ENCODE assay signal across 8 cellular contexts in genomic region chr14:68791078-68791983, GRCh38. TPM values are rescaled to one million over a fixed set of nuclear protein-coding genes. Genes with fewer than 3 reads are reported as not detected.
DNase-seq lines count a peak whose midpoint lies in the region; ATAC-seq, FAIRE-seq and TF ChIP-seq lines count a peak whose summit lies in the region.

No MANE protein-coding gene starts in this region.

- H3K9me3 ChIP-seq in endothelial cell of umbilical vein (replicated peaks; ENCODE audit: control insufficient read depth, insufficient read depth, low read length) = no peaks in the 10 kb centered on the region

- H2AFZ ChIP-seq in endothelial cell of umbilical vein (ENCODE audit: low read depth, low read length) = no peak overlapping the region

- peak overlapping the region; percentile 96 for H3K4me3 ChIP-seq in endothelial cell of umbilical vein (replicated peaks in 1 of 3; ENCODE audit: insufficient read depth in 1 of 3, low read depth in 1 of 3, low read length in 3 of 3)

- peaks cover 8 to 13% of the 10 kb centered on the region in 2 experiments for H3K36me3 ChIP-seq in endothelial cell of umbilical vein (ENCODE audit: control insufficient read depth in 2 of 2, extremely low read depth in 1 of 2, insufficient read depth in 2 of 2, low read length in 2 of 2)

- no peak for TF ChIP-seq POLR2A in endothelial cell of umbilical vein (IDR thresholded peaks at IDR 0.05; ENCODE audit: low read depth, low read length)

- FAIRE-seq in endothelial cell of umbilical vein (lab: Jason Lieb, UNC) = peak; percentile 31
- no peak for FAIRE-seq in GM19239 (lab: Jason Lieb, UNC)

- peaks cover 59% of the 10 kb centered on the region for H3K79me2 ChIP-seq in endothelial cell of umbilical vein (ENCODE audit: control insufficient read depth, insufficient read depth, low read length)

- H3K4me3 Mint-ChIP-seq in natural killer cell = peak overlapping the region; percentile 98

- H4K20me1 ChIP-seq in endothelial cell of umbilical vein (replicated peaks; ENCODE audit: control insufficient read depth, extremely low read depth, insufficient read depth, low read length) = peaks cover 2% of the 10 kb centered on the region

- DNase-seq in NCI-H2171 treated with DMSO at 0.1 percent for 48 hours (lab: John Stamatoyannopoulos, UW) = peak; percentile 51
- no peak for DNase-seq in NCI-H2171 (lab: John Stamatoyannopoulos, UW)
- DNase-seq in RKO (ENCODE audit: low spot score) = peak; percentile 50
- peak; percentile 35 for DNase-seq in endothelial cell of umbilical vein (ENCODE audit: low read depth, low spot score)
- DNase-seq in natural killer cell = no peak
- DNase-seq in GM19239 (ENCODE audit: insufficient read length, low spot score) = no peak

- peaks cover 41% of the 10 kb centered on the region for H3K4me1 ChIP-seq in endothelial cell of umbilical vein (ENCODE audit: control insufficient read depth, extremely low read depth, insufficient read depth, low read length)

- H3K9ac ChIP-seq in endothelial cell of umbilical vein (replicated peaks; ENCODE audit: extremely low read depth, insufficient read depth, low read length) = peak overlapping the region; percentile 96

- dilution Hi-C loops in endothelial cell of umbilical vein (cut with MboI; ENCODE audit: extremely low pct_ligation_motif_present, low sequenced_read_pairs) = no loop called here

- no TSS peak for BruUV-seq in endothelial cell of umbilical vein (replicated peaks; lab: Mats Ljungman, UMichigan)

- POLR2A ChIA-PET in endothelial cell of umbilical vein (lab: Charles Lee) = interaction anchor here (0.6 to 2.4 kb wide), 10 partner anchors 24 to 550 kb away, joined by 3 to 75 read pairs (median 4); no protein-coding TSS in a partner anchor

- intact Hi-C loops in endothelial cell of umbilical vein (cut with micrococcal nuclease) = loop anchor here (5.0 to 10.0 kb wide), 2 partner anchors 414 to 647 kb away; no protein-coding TSS in a partner anchor
- intact Hi-C loops in natural killer cell (cut with micrococcal nuclease) = loop anchor here (10.0 kb wide), 3 partner anchors 53 to 977 kb away; partner anchors contain the start of genes RAD51B, SUSD6 and ZFYVE26

- peak overlapping the region; percentile 98 for H3K27ac ChIP-seq in endothelial cell of umbilical vein (ENCODE audit: insufficient read depth, low read depth, low read length)

- no peaks in the 10 kb centered on the region for H3K27me3 Mint-ChIP-seq in natural killer cell (ENCODE audit: low read depth in 2 of 2)

- H3K27ac Mint-ChIP-seq in natural killer cell = peak overlapping the region; percentile 99

- CTCF ChIA-PET in endothelial cell of umbilical vein (lab: Charles Lee) = interaction anchor here (0.6 to 9.6 kb wide), 5 partner anchors 12 to 847 kb away, joined by 3 to 122 read pairs (median 8); partner anchors contain the start of gene SUSD6

- no peaks in the 10 kb centered on the region for H3K9me1 ChIP-seq in endothelial cell of umbilical vein (replicated peaks; ENCODE audit: control insufficient read depth, extremely low read depth, insufficient read depth, low read length)

- H3K4me2 ChIP-seq in endothelial cell of umbilical vein (ENCODE audit: insufficient read depth, low read length) = peak overlapping the region; percentile 85

- no peak for ATAC-seq in natural killer cell
- no peak for ATAC-seq in GM19328 (IDR thresholded peaks at IDR 0.05; ENCODE audit: unreplicated experiment)
- no peak for ATAC-seq in HG02884 (IDR thresholded peaks at IDR 0.05; ENCODE audit: unreplicated experiment)

- H3K36me3 Mint-ChIP-seq in natural killer cell = peaks cover 28% of the 10 kb centered on the region

- no peaks in the 10 kb centered on the region for H3K9me3 Mint-ChIP-seq in natural killer cell

- TF ChIP-seq CTCF in endothelial cell of umbilical vein (IDR thresholded peaks at IDR 0.05; ENCODE audit: extremely low read depth in 1 of 2, insufficient read depth in 1 of 2, low read depth in 1 of 2, low read length in 2 of 2) (no peak), natural killer cell (IDR thresholded peaks at IDR 0.05) (no peak)

- peaks cover 61 to 75% of the 10 kb centered on the region in 2 donors for H3K4me1 Mint-ChIP-seq in natural killer cell

- no peaks in the 10 kb centered on the region for H3K27me3 ChIP-seq in endothelial cell of umbilical vein (ENCODE audit: control insufficient read depth in 2 of 2, insufficient read depth in 2 of 2, low read length in 2 of 2)

TF ChIP-seq in endothelial cell of umbilical vein, 7 proteins besides CTCF, POLR2A, EP300 and RAD21:
- TF ChIP-seq EZH2 (IDR thresholded peaks at IDR 0.05; ENCODE audit: borderline replicate concordance, low read depth, low read length, severe bottlenecking) (no peak), JUN (IDR thresholded peaks at IDR 0.05; ENCODE audit: borderline replicate concordance, insufficient read depth, insufficient read length, low read depth) (no peak), FOS (IDR thresholded peaks at IDR 0.05; ENCODE audit: borderline replicate concordance, insufficient read depth, low read length) (no peak), POLR2AphosphoS5 (IDR thresholded peaks at IDR 0.05; ENCODE audit: insufficient read depth, low read depth, low read length) (peak; percentile 38)
TF ChIP-seq in endothelial cell of umbilical vein: peak in this region for 1.

RNA-seq across cellular contexts. Expression of gene ZFP36L1, which starts 1.5 kb away (rescaled TPM):
- total RNA-seq in endothelial cell of umbilical vein = 89.6 and 91.3 TPM in 2 replicates
- 46.0 and 63.3 TPM in 2 replicates for polyA plus RNA-seq in endothelial cell of umbilical vein
- 50.0 and 63.4 TPM in 2 replicates for polyA plus RNA-seq in endothelial cell of umbilical vein (2011; cell fraction: cytosol; rRNA removed)
- polyA plus RNA-seq in endothelial cell of umbilical vein (2011; cell fraction: nucleus; rRNA removed) = 22.0 and 22.8 TPM in 2 replicates
- 52.4 and 76.4 TPM in 2 replicates for polyA plus RNA-seq in endothelial cell of umbilical vein (2012)
- 16.9 and 24.7 TPM in 2 replicates for polyA minus RNA-seq in endothelial cell of umbilical vein
- 34.5 TPM for polyA minus RNA-seq in endothelial cell of umbilical vein (2011; cell fraction: cytosol; rRNA and poly(A)+ RNA removed)
- polyA minus RNA-seq in endothelial cell of umbilical vein (2011; cell fraction: nucleus; rRNA and poly(A)+ RNA removed) = 15.7 and 25.6 TPM in 2 replicates
- total RNA-seq in natural killer cell = 100 to 1,000 TPM; 143 to 167 (median 166) TPM

Comparison
In these comparisons a context has a peak if more than half of its experiments do, and no peak if none do; other contexts are left out.
1. DNase-seq: peak in NCI-H2171 treated with DMSO at 0.1 percent for 48 hours (single experiment), RKO (single experiment) and endothelial cell of umbilical vein (single experiment); none in NCI-H2171 (single experiment), natural killer cell (single experiment) and GM19239 (single experiment).